29 cellular contexts compared by ENCODE assay signal in the genomic region with DNA sequence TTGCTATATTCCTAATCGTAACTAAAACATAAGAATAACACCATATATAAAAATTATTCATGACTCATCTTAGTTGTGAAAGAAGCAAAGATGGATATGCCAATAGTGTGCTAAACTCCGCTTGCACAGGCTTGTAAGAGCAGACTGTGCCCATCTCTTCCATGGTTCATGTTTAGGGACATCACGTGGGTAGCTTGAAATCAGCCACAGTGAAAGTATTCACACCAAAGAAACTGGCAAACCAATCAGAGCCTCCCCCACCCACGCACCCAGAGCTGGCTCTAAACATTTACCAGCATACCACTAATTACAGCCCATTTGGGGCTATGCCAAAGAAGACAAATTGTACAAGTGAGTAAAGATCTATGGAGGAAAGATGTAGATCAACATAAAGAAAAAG.
"Had no signal": no experiment of that assay in that cellular context is flagged by ENCODE, and none has a peak within 500 bp of the region (broad histone marks: within the 10 kb centered on the region; RNA-seq: fewer than 3 reads in every experiment).

No MANE protein-coding gene starts in this region.

- H3K27me3 Mint-ChIP-seq: activated CD4-positive, alpha-beta T cell treated with anti-CD3 and anti-CD28 coated beads for 36 hours; activated naive CD8-positive, alpha-beta T cell treated with anti-CD3 and anti-CD28 coated beads, Interleukin-2, amount 10 ng/mL, durations not matched to agents 7 days and 5 days; memory B cell; naive thymus-derived CD4-positive, alpha-beta T cell; progenitor cell of endocrine pancreas had no signal

- H3K9me3 Mint-ChIP-seq: activated naive CD4-positive, alpha-beta T cell treated with anti-CD3 and anti-CD28 coated beads for 36 hours; activated naive CD8-positive, alpha-beta T cell treated with anti-CD3 and anti-CD28 coated beads, Interleukin-2, amount 10 ng/mL, durations not matched to agents 7 days and 5 days; activated T-helper 1 cell treated with anti-CD3 and anti-CD28 coated beads, Interleukin-12 subunit alpha, Interleukin-12 subunit beta, Interleukin-2, Interleukin-4 antibody, amounts not matched to agents 30 ng/mL and 10 ng/mL and 1 ng/mL, durations not matched to agents 14 hours and 24 hours and 36 hours; immature natural killer cell; T-helper 2 cell treated with Interferon-gamma antibody and Interleukin-4, amounts not matched to agents 5 μg/mL and 100 μg/mL, for 36 hours had no signal

- H3K27me3 ChIP-seq: brain microvascular endothelial cell, heart left ventricle, ovary, testis, transverse colon, vagina had no signal

- H3K36me3 ChIP-seq: brain microvascular endothelial cell, heart left ventricle, ovary, transverse colon, vagina had no signal

- H3K4me3 Mint-ChIP-seq: activated CD4-positive, alpha-beta T cell treated with anti-CD3 and anti-CD28 coated beads for 36 hours; activated naive CD4-positive, alpha-beta T cell treated with anti-CD3 and anti-CD28 coated beads for 36 hours; activated naive CD8-positive, alpha-beta T cell treated with anti-CD3 and anti-CD28 coated beads, Interleukin-2, amount 10 ng/mL, durations not matched to agents 7 days and 5 days; activated T-helper 1 cell treated with anti-CD3 and anti-CD28 coated beads, Interleukin-12 subunit alpha, Interleukin-12 subunit beta, Interleukin-2, Interleukin-4 antibody, amounts not matched to agents 30 ng/mL and 10 ng/mL and 1 ng/mL, durations not matched to agents 14 hours and 24 hours and 36 hours; immature natural killer cell; memory B cell; naive thymus-derived CD4-positive, alpha-beta T cell; T-helper 2 cell treated with Interferon-gamma antibody and Interleukin-4, amounts not matched to agents 5 μg/mL and 100 μg/mL, for 36 hours had no signal

- H3K36me3 Mint-ChIP-seq: immature natural killer cell, memory B cell had no signal

- H3K27ac ChIP-seq: brain microvascular endothelial cell, heart left ventricle, ovary, testis, transverse colon, vagina had no signal

- H3K4me1 ChIP-seq: testis, vagina had no signal

- H3K9me3 ChIP-seq: heart left ventricle, ovary, testis, transverse colon, vagina had no signal

- H3K27ac Mint-ChIP-seq: activated CD4-positive, alpha-beta T cell treated with anti-CD3 and anti-CD28 coated beads for 36 hours; activated naive CD4-positive, alpha-beta T cell treated with anti-CD3 and anti-CD28 coated beads for 36 hours; activated naive CD8-positive, alpha-beta T cell treated with anti-CD3 and anti-CD28 coated beads, Interleukin-2, amount 10 ng/mL, durations not matched to agents 7 days and 5 days; activated T-helper 1 cell treated with anti-CD3 and anti-CD28 coated beads, Interleukin-12 subunit alpha, Interleukin-12 subunit beta, Interleukin-2, Interleukin-4 antibody, amounts not matched to agents 30 ng/mL and 10 ng/mL and 1 ng/mL, durations not matched to agents 14 hours and 24 hours and 36 hours; immature natural killer cell; memory B cell; naive thymus-derived CD4-positive, alpha-beta T cell; progenitor cell of endocrine pancreas; T-helper 2 cell treated with Interferon-gamma antibody and Interleukin-4, amounts not matched to agents 5 μg/mL and 100 μg/mL, for 36 hours had no signal

- FAIRE-seq: astrocyte had no signal

- H3K4me3 ChIP-seq: heart left ventricle, ovary, skin epidermis, testis, transverse colon, vagina had no signal

- DNase-seq: activated CD4-positive, alpha-beta T cell treated with anti-CD3 and anti-CD28 coated beads for 36 hours; activated CD4-positive, alpha-beta T cell treated with anti-CD3 and anti-CD28 coated beads, Interleukin-2, amount 50 U/mL, for 4 hours; activated CD4-positive, CD25-positive, alpha-beta regulatory T cell; activated CD8-positive, alpha-beta memory T cell treated with anti-CD3 and anti-CD28 coated beads for 24 hours; activated effector memory CD4-positive, alpha-beta T cell treated with anti-CD3 and anti-CD28 coated beads, Interleukin-2, amount 50 U/mL, for 16 hours; activated naive CD4-positive, alpha-beta T cell treated with anti-CD3 and anti-CD28 coated beads for 36 hours; activated naive CD8-positive, alpha-beta T cell treated with anti-CD3 and anti-CD28 coated beads, Interleukin-2, amount 10 ng/mL, durations not matched to agents 7 days and 5 days; brain microvascular endothelial cell; central memory CD4-positive, alpha-beta T cell; heart left ventricle; hypothalamus; immature natural killer cell; midbrain; naive thymus-derived CD4-positive, alpha-beta T cell; ovary; retina; stimulated activated CD4-positive, alpha-beta T cell treated with anti-CD3 and anti-CD28 coated beads, Interleukin-12 subunit alpha, Interleukin-12 subunit beta, amount 100 ng/mL, for 4 hours; stimulated activated CD4-positive, alpha-beta T cell treated with anti-CD3 and anti-CD28 coated beads, Interleukin-4, amount 100 ng/mL, for 1 hour; stimulated activated naive CD8-positive, alpha-beta T cell treated with anti-CD3 and anti-CD28 coated beads, Interleukin-15, Interleukin-2, amounts not matched to agents 100 U/mL and 50 U/mL, for 24 hours; T-helper 1 cell; testis; transverse colon had no signal
